Comparison of ENCODE assay signal across 9 cellular contexts in genomic region chr6:10694302-10695085, GRCh38. TPM values are rescaled to one million over a fixed set of nuclear protein-coding genes. Genes with fewer than 3 reads are reported as not detected.
DNase-seq lines count a peak whose midpoint lies in the region; ATAC-seq, FAIRE-seq and TF ChIP-seq lines count a peak whose summit lies in the region.
"Had no signal": no experiment of that assay in that cellular context is flagged by ENCODE, and none has a peak within 500 bp of the region (broad histone marks: within the 10 kb centered on the region; RNA-seq: fewer than 3 reads in every experiment).

Gene C6orf52, minus strand, starts transcription at chr6:10694616. Its CDS starts 7,066 bp downstream, at chr6:10687550.
Gene PAK1IP1, plus strand, starts transcription at chr6:10694972. Its CDS starts 14 bp downstream, at chr6:10694986.

- H3K79me2 ChIP-seq in keratinocyte (ENCODE audit: control insufficient read depth, insufficient read depth, low read length): peaks cover 41% of the 10 kb centered on the region

- peak; percentile 96 for ATAC-seq in HG03378 (IDR thresholded peaks at IDR 0.05; ENCODE audit: unreplicated experiment)

- peak within 1 kb of the TSS; percentile 76 for H2AFZ ChIP-seq in keratinocyte (ENCODE audit: control insufficient read depth, low read length)

- no peaks in the 10 kb centered on the region for H3K27me3 ChIP-seq in keratinocyte (ENCODE audit: control insufficient read depth, extremely low read depth, insufficient read depth, low read length)

- peak; percentile 88 for TF ChIP-seq POLR2A in GM19099 (IDR thresholded peaks at IDR 0.05; ENCODE audit: extremely low read depth, insufficient read length, low read depth)

- peaks cover 17% of the 10 kb centered on the region for H3K4me1 ChIP-seq in keratinocyte (ENCODE audit: control insufficient read depth, extremely low read depth, insufficient read depth, low read length)

- peak within 1 kb of the TSS; percentile 74 to 90 (median 79) for H3K4me3 ChIP-seq in keratinocyte (ENCODE audit: control insufficient read depth in 2 of 3, extremely low read depth in 1 of 3, insufficient read depth in 2 of 3, low read depth in 1 of 3, low read length in 3 of 3)

- peaks cover 2 to 10% of the 10 kb centered on the region in 2 experiments for H3K36me3 ChIP-seq in keratinocyte (ENCODE audit: control insufficient read depth in 2 of 2, extremely low read depth in 1 of 2, insufficient read depth in 2 of 2, low read length in 2 of 2)

- H3K9ac ChIP-seq in keratinocyte (ENCODE audit: control insufficient read depth, extremely low read depth, insufficient read depth, low read length): peak within 1 kb of the TSS; percentile 96

- FAIRE-seq in keratinocyte (lab: Jason Lieb, UNC): no peak
- FAIRE-seq: endometrium had no signal

- no peaks in the 10 kb centered on the region for H4K20me1 ChIP-seq in keratinocyte (ENCODE audit: control insufficient read depth, extremely low read depth, insufficient read depth, low read length)

- peak in 1 of 3 experiments; percentile 4 for TF ChIP-seq CTCF in keratinocyte (optimal IDR thresholded peaks at IDR 0.05 in 1 of 3, IDR thresholded peaks at IDR 0.05 in 1 of 3, conservative IDR thresholded peaks at IDR 0.05 in 1 of 3; ENCODE audit: extremely low read depth in 1 of 3, insufficient read depth in 2 of 3, low read length in 3 of 3)

- peak within 1 kb of the TSS; percentile 88 for H3K27ac ChIP-seq in keratinocyte (ENCODE audit: control insufficient read depth, insufficient read depth, low read length)

- H3K4me2 ChIP-seq in keratinocyte (ENCODE audit: control insufficient read depth, extremely low read depth, insufficient read depth, low read depth, low read length): peak within 1 kb of the TSS; percentile 96

- H3K9me3 ChIP-seq in keratinocyte (ENCODE audit: control insufficient read depth, low read depth, low read length): no peaks in the 10 kb centered on the region

- dilution Hi-C loops in keratinocyte (cut with MboI; ENCODE audit: extremely low pct_ligation_motif_present, low sequenced_read_pairs): no loop called here

- DNase-seq in AML-193 (lab: John Stamatoyannopoulos, UW): peak; percentile 95 to 97
- peak; percentile 89 for DNase-seq in NCI-H446 treated with DMSO at 0.1 percent for 48 hours (lab: John Stamatoyannopoulos, UW)
- DNase-seq in activated CD4-positive, CD25-positive, alpha-beta regulatory T cell treated with anti-CD3 and anti-CD28 coated beads, Interleukin-2, amount 50 U/mL, for 72 hours: peak; percentile 88
- peak; percentile 17 to 84 for DNase-seq in cerebellar nuclear complex (lab: John Stamatoyannopoulos, UW)
- DNase-seq in keratinocyte (ENCODE audit: low read depth, low spot score): peak; percentile 71
- DNase-seq in stimulated activated CD4-positive, alpha-beta T cell treated with anti-CD3 and anti-CD28 coated beads, Interleukin-12 subunit alpha, Interleukin-12 subunit beta, amount 100 ng/mL, for 48 hours (ENCODE audit: low read depth in 2 of 3, low spot score in 1 of 3): peak; percentile 86 to 92 (median 86)

- H3K9me1 ChIP-seq in keratinocyte (ENCODE audit: control insufficient read depth, extremely low read depth, insufficient read depth, low read length): no peaks in the 10 kb centered on the region

RNA-seq across cellular contexts. Expression of gene C6orf52, which starts in this region (rescaled TPM):
- not detected in 3 replicates for polyA plus RNA-seq in keratinocyte
- 0.81 TPM for polyA plus RNA-seq in keratinocyte (2011; ENCODE audit: low read depth)
- polyA plus RNA-seq in keratinocyte (2011; cell fraction: cytosol; rRNA removed): not detected in 2 replicates
- polyA plus RNA-seq in keratinocyte (2011; cell fraction: nucleus; rRNA removed): not detected in 2 replicates
- 1.2 TPM in 1 of 2 replicates, not detected in the other for polyA plus RNA-seq in keratinocyte (2012; ENCODE audit: low replicate concordance)
- not detected in 3 replicates for polyA minus RNA-seq in keratinocyte
- not detected for polyA minus RNA-seq in keratinocyte (2011; cell fraction: cytosol; rRNA and poly(A)+ RNA removed)
- not detected in 2 replicates for polyA minus RNA-seq in keratinocyte (2011; cell fraction: nucleus; rRNA and poly(A)+ RNA removed)

RNA-seq across cellular contexts. Expression of gene PAK1IP1, which starts in this region (rescaled TPM):
- 23.8 to 36.3 TPM (median 33.0 TPM) in 3 replicates for polyA plus RNA-seq in keratinocyte
- polyA plus RNA-seq in keratinocyte (2011; ENCODE audit: low read depth): 32.5 TPM
- polyA plus RNA-seq in keratinocyte (2011; cell fraction: cytosol; rRNA removed): 18.5 and 34.0 TPM in 2 replicates
- 16.7 and 26.0 TPM in 2 replicates for polyA plus RNA-seq in keratinocyte (2011; cell fraction: nucleus; rRNA removed)
- 18.9 and 26.3 TPM in 2 replicates for polyA plus RNA-seq in keratinocyte (2012; ENCODE audit: low replicate concordance)
- polyA minus RNA-seq in keratinocyte: 5.9 to 14.9 TPM (median 13.6 TPM) in 3 replicates
- 9.4 TPM for polyA minus RNA-seq in keratinocyte (2011; cell fraction: cytosol; rRNA and poly(A)+ RNA removed)
- polyA minus RNA-seq in keratinocyte (2011; cell fraction: nucleus; rRNA and poly(A)+ RNA removed): 5.8 and 6.7 TPM in 2 replicates

Comparison
In these comparisons a context has a peak if more than half of its experiments do, and no peak if none do; other contexts are left out.
1. Peak in every context shown above with its lines: DNase-seq, ATAC-seq, H3K4me3 ChIP-seq and H3K27ac ChIP-seq.